ENCODE assay signal across 2 cellular contexts in the genomic region with DNA sequence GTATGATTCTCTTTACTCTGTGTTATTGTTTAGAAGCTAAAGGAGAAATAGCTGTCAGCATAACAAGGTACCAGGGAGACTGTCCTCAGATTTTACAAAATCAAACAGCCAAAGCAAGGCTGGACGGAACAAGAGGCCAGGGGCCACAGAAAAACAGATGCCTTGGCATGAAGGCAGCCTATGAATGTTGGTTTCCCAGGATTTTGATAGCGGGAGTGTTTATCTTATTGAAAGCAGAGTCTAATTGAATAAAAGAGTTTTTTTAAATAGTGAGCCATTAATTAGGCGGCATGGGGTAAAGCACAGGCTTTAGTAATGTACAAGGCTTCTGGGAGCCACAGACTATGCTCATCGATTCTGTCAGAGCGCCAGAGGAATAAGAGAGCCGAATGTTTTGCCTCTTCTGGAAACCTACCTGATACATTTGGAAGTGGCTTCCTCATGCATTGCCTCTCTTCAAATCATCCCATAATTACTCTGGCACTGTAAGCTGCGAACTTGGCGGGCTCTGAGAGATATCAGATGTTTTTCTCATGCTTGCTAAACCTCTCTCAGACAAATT.
A peak's percentile ranks its signal among the peaks of the same experiment; 100 is the strongest.
TF ChIP-seq lines count a peak whose summit lies in the region.

No MANE protein-coding gene starts in this region.

TF ChIP-seq in liver, 16 proteins besides CTCF, POLR2A, EP300 and RAD21:
- TF ChIP-seq EGR1 (IDR thresholded peaks at IDR 0.05; ENCODE audit: low read depth in 2 of 2) = no peak
- peak; percentile 52 for TF ChIP-seq NR2F2 (IDR thresholded peaks at IDR 0.05)
- TF ChIP-seq, protein P1, sequence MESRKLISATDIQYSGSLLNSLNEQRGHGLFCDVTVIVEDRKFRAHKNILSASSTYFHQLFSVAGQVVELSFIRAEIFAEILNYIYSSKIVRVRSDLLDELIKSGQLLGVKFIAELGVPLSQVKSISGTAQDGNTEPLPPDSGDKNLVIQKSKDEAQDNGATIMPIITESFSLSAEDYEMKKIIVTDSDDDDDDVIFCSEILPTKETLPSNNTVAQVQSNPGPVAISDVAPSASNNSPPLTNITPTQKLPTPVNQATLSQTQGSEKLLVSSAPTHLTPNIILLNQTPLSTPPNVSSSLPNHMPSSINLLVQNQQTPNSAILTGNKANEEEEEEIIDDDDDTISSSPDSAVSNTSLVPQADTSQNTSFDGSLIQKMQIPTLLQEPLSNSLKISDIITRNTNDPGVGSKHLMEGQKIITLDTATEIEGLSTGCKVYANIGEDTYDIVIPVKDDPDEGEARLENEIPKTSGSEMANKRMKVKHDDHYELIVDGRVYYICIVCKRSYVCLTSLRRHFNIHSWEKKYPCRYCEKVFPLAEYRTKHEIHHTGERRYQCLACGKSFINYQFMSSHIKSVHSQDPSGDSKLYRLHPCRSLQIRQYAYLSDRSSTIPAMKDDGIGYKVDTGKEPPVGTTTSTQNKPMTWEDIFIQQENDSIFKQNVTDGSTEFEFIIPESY (IDR thresholded peaks at IDR 0.05) = no peak

TF ChIP-seq in HepG2, 621 proteins besides CTCF, POLR2A, EP300 and RAD21:
- no peak for TF ChIP-seq GABPB1 (CRISPR knock-in tag; IDR thresholded peaks at IDR 0.05)
- TF ChIP-seq ZNF7 (CRISPR knock-in tag; IDR thresholded peaks at IDR 0.05) = no peak
- TF ChIP-seq, protein P2, sequence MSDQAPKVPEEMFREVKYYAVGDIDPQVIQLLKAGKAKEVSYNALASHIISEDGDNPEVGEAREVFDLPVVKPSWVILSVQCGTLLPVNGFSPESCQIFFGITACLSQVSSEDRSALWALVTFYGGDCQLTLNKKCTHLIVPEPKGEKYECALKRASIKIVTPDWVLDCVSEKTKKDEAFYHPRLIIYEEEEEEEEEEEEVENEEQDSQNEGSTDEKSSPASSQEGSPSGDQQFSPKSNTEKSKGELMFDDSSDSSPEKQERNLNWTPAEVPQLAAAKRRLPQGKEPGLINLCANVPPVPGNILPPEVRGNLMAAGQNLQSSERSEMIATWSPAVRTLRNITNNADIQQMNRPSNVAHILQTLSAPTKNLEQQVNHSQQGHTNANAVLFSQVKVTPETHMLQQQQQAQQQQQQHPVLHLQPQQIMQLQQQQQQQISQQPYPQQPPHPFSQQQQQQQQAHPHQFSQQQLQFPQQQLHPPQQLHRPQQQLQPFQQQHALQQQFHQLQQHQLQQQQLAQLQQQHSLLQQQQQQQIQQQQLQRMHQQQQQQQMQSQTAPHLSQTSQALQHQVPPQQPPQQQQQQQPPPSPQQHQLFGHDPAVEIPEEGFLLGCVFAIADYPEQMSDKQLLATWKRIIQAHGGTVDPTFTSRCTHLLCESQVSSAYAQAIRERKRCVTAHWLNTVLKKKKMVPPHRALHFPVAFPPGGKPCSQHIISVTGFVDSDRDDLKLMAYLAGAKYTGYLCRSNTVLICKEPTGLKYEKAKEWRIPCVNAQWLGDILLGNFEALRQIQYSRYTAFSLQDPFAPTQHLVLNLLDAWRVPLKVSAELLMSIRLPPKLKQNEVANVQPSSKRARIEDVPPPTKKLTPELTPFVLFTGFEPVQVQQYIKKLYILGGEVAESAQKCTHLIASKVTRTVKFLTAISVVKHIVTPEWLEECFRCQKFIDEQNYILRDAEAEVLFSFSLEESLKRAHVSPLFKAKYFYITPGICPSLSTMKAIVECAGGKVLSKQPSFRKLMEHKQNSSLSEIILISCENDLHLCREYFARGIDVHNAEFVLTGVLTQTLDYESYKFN (CRISPR knock-in tag; conservative IDR thresholded peaks at IDR 0.05) = no peak
- no peak for TF ChIP-seq TOE1 (CRISPR knock-in tag; IDR thresholded peaks at IDR 0.05)
- TF ChIP-seq CBX5 (CRISPR knock-in tag; IDR thresholded peaks at IDR 0.05; ENCODE audit: borderline replicate concordance) = no peak
- no peak for TF ChIP-seq NR3C1 (CRISPR knock-in tag; IDR thresholded peaks at IDR 0.05)
- TF ChIP-seq HNRNPUL1 (IDR thresholded peaks at IDR 0.05; ENCODE audit: low read depth, low read length) = no peak
- TF ChIP-seq, protein P3, sequence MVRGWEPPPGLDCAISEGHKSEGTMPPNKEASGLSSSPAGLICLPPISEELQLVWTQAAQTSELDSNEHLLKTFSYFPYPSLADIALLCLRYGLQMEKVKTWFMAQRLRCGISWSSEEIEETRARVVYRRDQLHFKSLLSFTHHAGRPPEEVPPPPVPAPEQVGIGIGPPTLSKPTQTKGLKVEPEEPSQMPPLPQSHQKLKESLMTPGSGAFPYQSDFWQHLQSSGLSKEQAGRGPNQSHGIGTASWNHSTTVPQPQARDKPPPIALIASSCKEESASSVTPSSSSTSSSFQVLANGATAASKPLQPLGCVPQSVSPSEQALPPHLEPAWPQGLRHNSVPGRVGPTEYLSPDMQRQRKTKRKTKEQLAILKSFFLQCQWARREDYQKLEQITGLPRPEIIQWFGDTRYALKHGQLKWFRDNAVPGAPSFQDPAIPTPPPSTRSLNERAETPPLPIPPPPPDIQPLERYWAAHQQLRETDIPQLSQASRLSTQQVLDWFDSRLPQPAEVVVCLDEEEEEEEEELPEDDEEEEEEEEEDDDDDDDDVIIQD (CRISPR knock-in tag; IDR thresholded peaks at IDR 0.05; ENCODE audit: low read depth) = no peak
- TF ChIP-seq ZNF678 (CRISPR knock-in tag; IDR thresholded peaks at IDR 0.05) = no peak
- TF ChIP-seq RFX3 (CRISPR knock-in tag; IDR thresholded peaks at IDR 0.05) = no peak
- no peak for TF ChIP-seq HNF4A (CRISPR knock-in tag; IDR thresholded peaks at IDR 0.05)
- no peak for TF ChIP-seq ZNF746 (CRISPR knock-in tag; IDR thresholded peaks at IDR 0.05)
